Comparison of ENCODE assay signal across 16 cellular contexts in the genomic region with DNA sequence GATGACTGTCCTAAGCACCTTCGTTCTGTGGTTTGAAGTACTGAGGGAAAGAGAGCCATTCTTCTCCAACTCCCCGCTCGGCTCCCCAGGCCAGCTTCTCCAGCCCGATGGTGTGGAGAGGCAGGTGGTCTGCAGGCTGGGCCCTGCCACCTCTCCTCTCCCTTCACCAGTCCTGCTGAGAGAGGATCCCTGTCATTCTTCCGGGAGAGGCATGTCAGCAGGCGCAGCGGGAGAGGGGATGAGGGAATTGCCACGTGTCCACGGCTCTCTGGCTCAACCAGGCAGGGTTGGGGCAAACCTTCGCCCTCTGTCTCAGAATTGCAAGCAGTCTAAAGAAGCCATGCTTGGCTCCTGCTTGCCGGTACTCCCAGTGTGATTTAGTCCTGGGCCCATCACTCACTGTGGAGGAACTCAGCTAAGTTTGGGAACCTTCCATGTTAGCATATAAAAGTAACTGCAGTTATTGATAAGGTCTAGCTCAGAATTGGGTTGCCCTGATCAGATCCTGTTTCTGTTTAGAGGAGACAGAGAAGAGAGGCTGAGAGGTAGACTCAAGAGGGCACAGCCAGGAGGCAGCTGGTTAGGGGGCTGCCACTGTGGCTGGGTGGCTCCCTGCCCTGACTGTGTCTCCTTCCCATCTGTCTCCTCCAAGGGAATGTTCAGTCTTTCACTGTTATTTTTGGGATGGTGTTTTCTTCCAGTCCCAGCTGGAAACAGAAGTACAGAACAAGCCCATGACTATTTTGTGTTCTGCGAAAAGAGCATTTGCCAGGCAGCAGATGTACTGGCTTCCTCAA. TPM values are rescaled to one million over a fixed set of nuclear protein-coding genes. Genes with fewer than 3 reads are reported as not detected.
DNase-seq lines count a peak whose midpoint lies in the region; ATAC-seq and TF ChIP-seq lines count a peak whose summit lies in the region.
"Had no signal": no experiment of that assay in that cellular context is flagged by ENCODE, and none has a peak within 500 bp of the region (broad histone marks: within the 10 kb centered on the region; RNA-seq: fewer than 3 reads in every experiment).

No MANE protein-coding gene starts in this region.

- ATAC-seq in stimulated activated naive CD8-positive, alpha-beta T cell treated with anti-CD3 and anti-CD28 coated beads, Interleukin-15, Interleukin-2, amounts not matched to agents 100 U/mL and 50 U/mL, for 24 hours = peak; percentile 8
- no peak for ATAC-seq in HG03520 (IDR thresholded peaks at IDR 0.05; ENCODE audit: unreplicated experiment)
- ATAC-seq: upper lobe of right lung had no signal

- no peak overlapping the region for H2BK12ac ChIP-seq in mesenchymal stem cell (ENCODE audit: low read length in 2 of 2)

- H3K36me3 ChIP-seq in mesenchymal stem cell (ENCODE audit: control insufficient read depth in 1 of 2, insufficient read depth in 2 of 2, low read depth in 1 of 2, low read length in 2 of 2) (peaks cover 0 to 20% of the 10 kb centered on the region in 2 experiments), osteoblast (ENCODE audit: insufficient read depth, low read length) (peaks cover 17% of the 10 kb centered on the region)
- H3K36me3 ChIP-seq: brain microvascular endothelial cell, upper lobe of right lung had no signal

- H3K79me2 ChIP-seq in osteoblast (ENCODE audit: insufficient read depth, low read length) = peaks cover 83% of the 10 kb centered on the region

- 82% methylated on average over 12 of the region's 12 CpGs for WGBS in mesenchymal stem cell

- H3K23ac ChIP-seq in mesenchymal stem cell (ENCODE audit: low read length in 2 of 2) = no peak overlapping the region

- H3K27ac Mint-ChIP-seq in activated naive CD4-positive, alpha-beta T cell treated with anti-CD3 and anti-CD28 coated beads for 36 hours = no peak overlapping the region

- H3K4me3 Mint-ChIP-seq in activated naive CD4-positive, alpha-beta T cell treated with anti-CD3 and anti-CD28 coated beads for 36 hours = peak overlapping the region; percentile 6

- H4K8ac ChIP-seq in mesenchymal stem cell (ENCODE audit: low read length) = no peak overlapping the region

- no peak overlapping the region for H3K4ac ChIP-seq in mesenchymal stem cell (ENCODE audit: low read depth in 1 of 2, low read length in 2 of 2)

- H3K4me1 ChIP-seq in mesenchymal stem cell (ENCODE audit: control insufficient read depth, insufficient read depth, low read depth, low read length) (peaks cover 2% of the 10 kb centered on the region), osteoblast (ENCODE audit: insufficient read depth, low read length) (peaks cover 22% of the 10 kb centered on the region)
- H3K4me1 ChIP-seq: upper lobe of right lung had no signal

- no peak overlapping the region for H2BK120ac ChIP-seq in mesenchymal stem cell (ENCODE audit: low read depth, low read length)

- no peak overlapping the region for H3K14ac ChIP-seq in mesenchymal stem cell (ENCODE audit: low read length in 2 of 2)

- no peak overlapping the region for H2AK5ac ChIP-seq in mesenchymal stem cell (ENCODE audit: low read length, severe bottlenecking)

- no peaks in the 10 kb centered on the region for H3K9me3 Mint-ChIP-seq in activated naive CD4-positive, alpha-beta T cell treated with anti-CD3 and anti-CD28 coated beads for 36 hours

- no peak overlapping the region for H3K18ac ChIP-seq in mesenchymal stem cell (ENCODE audit: low read depth in 1 of 2, low read length in 2 of 2)

- H2BK5ac ChIP-seq in mesenchymal stem cell (ENCODE audit: low read depth, low read length, poor library complexity, severe bottlenecking) = no peak overlapping the region

- peak overlapping the region; percentile 17 for H3K4me3 ChIP-seq in Jurkat, Clone E6-1 (ENCODE audit: low read length)
- H3K4me3 ChIP-seq in mesenchymal stem cell (ENCODE audit: insufficient read depth in 1 of 2, low read depth in 1 of 2, low read length in 2 of 2) = no peak overlapping the region
- H3K4me3 ChIP-seq in osteoblast (ENCODE audit: insufficient read depth, low read length) = no peak overlapping the region
- H3K4me3 ChIP-seq: coronary artery, hepatocyte, upper lobe of right lung had no signal

- H3K27me3 Mint-ChIP-seq in activated naive CD4-positive, alpha-beta T cell treated with anti-CD3 and anti-CD28 coated beads for 36 hours (ENCODE audit: low read depth) = no peaks in the 10 kb centered on the region

- H3K27ac ChIP-seq in mesenchymal stem cell (ENCODE audit: low read length, poor library complexity, severe bottlenecking) (no peak overlapping the region), osteoblast (ENCODE audit: low read depth, low read length) (no peak overlapping the region)
- H3K27ac ChIP-seq: brain microvascular endothelial cell, coronary artery, hepatocyte, upper lobe of right lung, VCaP had no signal

- H3K4me2 ChIP-seq in mesenchymal stem cell (ENCODE audit: low read length, poor library complexity, severe bottlenecking) (no peak overlapping the region), osteoblast (ENCODE audit: insufficient read depth, low read length) (no peak overlapping the region)
- H3K4me2 ChIP-seq: hepatocyte had no signal

- H3K27me3 ChIP-seq in mesenchymal stem cell (ENCODE audit: control insufficient read depth in 1 of 2, insufficient read depth in 1 of 2, low read length in 2 of 2) (no peaks in the 10 kb centered on the region), osteoblast (ENCODE audit: insufficient read depth, low read length) (no peaks in the 10 kb centered on the region)
- H3K27me3 ChIP-seq: brain microvascular endothelial cell, hepatocyte, upper lobe of right lung had no signal

- intact Hi-C loops in activated naive CD4-positive, alpha-beta T cell treated with anti-CD3 and anti-CD28 coated beads for 36 hours (cut with micrococcal nuclease) = loop anchor here (1.0 kb wide), 1 partner anchor 9 kb away; no protein-coding TSS in a partner anchor

- H3K79me1 ChIP-seq in mesenchymal stem cell (replicated peaks; ENCODE audit: low read length, poor library complexity, severe bottlenecking) = no peaks in the 10 kb centered on the region

- peaks cover 32% of the 10 kb centered on the region for H4K20me1 ChIP-seq in osteoblast (ENCODE audit: insufficient read depth, low read length)

- peak overlapping the region; percentile 18 for H4K91ac ChIP-seq in mesenchymal stem cell (ENCODE audit: low read length)

- H3K4me1 Mint-ChIP-seq in activated naive CD4-positive, alpha-beta T cell treated with anti-CD3 and anti-CD28 coated beads for 36 hours (ENCODE audit: low read depth) = peaks cover 79% of the 10 kb centered on the region

- CTCF ChIA-PET in activated naive CD4-positive, alpha-beta T cell treated with anti-CD3 and anti-CD28 coated beads for 36 hours (lab: Charles Lee) = interaction anchor here (1.1 to 1.3 kb wide), 2 partner anchors 9 to 15 kb away, joined by 3 to 5 read pairs; no protein-coding TSS in a partner anchor

- DNase-seq in activated naive CD4-positive, alpha-beta T cell treated with anti-CD3 and anti-CD28 coated beads for 36 hours = no peak
- no peak for DNase-seq in activated naive CD4-positive, alpha-beta T cell treated with anti-CD3 and anti-CD28 coated beads, Interleukin-2, amount 50 U/mL, for 16 hours
- DNase-seq in Jurkat, Clone E6-1 (ENCODE audit: low read depth, low spot score) = no peak
- no peak for DNase-seq in mesenchymal stem cell
- no peak for DNase-seq in stimulated activated naive CD8-positive, alpha-beta T cell treated with anti-CD3 and anti-CD28 coated beads, Interleukin-15, Interleukin-2, amounts not matched to agents 100 U/mL and 50 U/mL, for 24 hours
- DNase-seq in NCI-H2171 treated with DMSO at 0.1 percent for 48 hours (lab: John Stamatoyannopoulos, UW) = no peak
- DNase-seq in osteoblast (ENCODE audit: insufficient read length, low spot score, missing footprints) = no peak
- DNase-seq: brain microvascular endothelial cell, KG1, NCI-H2029, NCI-H510A treated with DMSO at 0.1 percent for 48 hours, upper lobe of right lung had no signal

- H2BK15ac ChIP-seq in mesenchymal stem cell (ENCODE audit: low read depth, poor library complexity, severe bottlenecking) = no peak overlapping the region

- H2AFZ ChIP-seq in mesenchymal stem cell (ENCODE audit: low read depth, low read length) = no peak overlapping the region
- no peak overlapping the region for H2AFZ ChIP-seq in osteoblast (ENCODE audit: low read length)
- H2AFZ ChIP-seq: hepatocyte had no signal

- no peaks in the 10 kb centered on the region for H3K9me3 ChIP-seq in mesenchymal stem cell (ENCODE audit: control insufficient read depth, low read length)
- no peaks in the 10 kb centered on the region for H3K9me3 ChIP-seq in osteoblast (ENCODE audit: low read depth, low read length)
- H3K9me3 ChIP-seq: upper lobe of right lung had no signal

- TF ChIP-seq CTCF in osteoblast (IDR thresholded peaks at IDR 0.05; ENCODE audit: extremely low read depth, low read depth, low read length) = no peak

- no peak overlapping the region for H3K9ac ChIP-seq in mesenchymal stem cell (ENCODE audit: low read length)

- peaks cover 19% of the 10 kb centered on the region for H3K36me3 Mint-ChIP-seq in activated naive CD4-positive, alpha-beta T cell treated with anti-CD3 and anti-CD28 coated beads for 36 hours (ENCODE audit: low read depth)

RNA-seq across cellular contexts. Expression of gene HS3ST3B1, which starts 17.4 kb away (rescaled TPM):
- total RNA-seq in activated naive CD4-positive, alpha-beta T cell treated with anti-CD3 and anti-CD28 coated beads for 36 hours = 10 to 100 TPM; 23.2 to 26.0 TPM
- polyA plus RNA-seq in Jurkat, Clone E6-1 (2012; ENCODE audit: insufficient read depth, insufficient read length) = not detected
- polyA plus RNA-seq in mesenchymal stem cell (2013, experiment 1 of 2) = 16.0 TPM
- polyA plus RNA-seq in mesenchymal stem cell (2013, experiment 2 of 2) = 15.8 TPM
- 9.4 and 13.4 TPM in 2 replicates for total RNA-seq in osteoblast
